In genomic region chrX:102978594-102978993, GRCh38 we compare ENCODE assay signal across 2 cellular contexts.
A peak's percentile ranks its signal among the peaks of the same experiment; 100 is the strongest.
TF ChIP-seq lines count a peak whose summit lies in the region.

No MANE protein-coding gene starts in this region.

TF ChIP-seq in GM23338, 12 proteins besides CTCF, POLR2A, EP300 and RAD21:
- no peak for TF ChIP-seq JUNB (IDR thresholded peaks at IDR 0.05; ENCODE audit: unreplicated experiment)
- TF ChIP-seq EZH2 (IDR thresholded peaks at IDR 0.05; ENCODE audit: low read depth, unreplicated experiment): no peak
- TF ChIP-seq STAT1 (IDR thresholded peaks at IDR 0.05; ENCODE audit: unreplicated experiment): no peak
- TF ChIP-seq, protein P1, sequence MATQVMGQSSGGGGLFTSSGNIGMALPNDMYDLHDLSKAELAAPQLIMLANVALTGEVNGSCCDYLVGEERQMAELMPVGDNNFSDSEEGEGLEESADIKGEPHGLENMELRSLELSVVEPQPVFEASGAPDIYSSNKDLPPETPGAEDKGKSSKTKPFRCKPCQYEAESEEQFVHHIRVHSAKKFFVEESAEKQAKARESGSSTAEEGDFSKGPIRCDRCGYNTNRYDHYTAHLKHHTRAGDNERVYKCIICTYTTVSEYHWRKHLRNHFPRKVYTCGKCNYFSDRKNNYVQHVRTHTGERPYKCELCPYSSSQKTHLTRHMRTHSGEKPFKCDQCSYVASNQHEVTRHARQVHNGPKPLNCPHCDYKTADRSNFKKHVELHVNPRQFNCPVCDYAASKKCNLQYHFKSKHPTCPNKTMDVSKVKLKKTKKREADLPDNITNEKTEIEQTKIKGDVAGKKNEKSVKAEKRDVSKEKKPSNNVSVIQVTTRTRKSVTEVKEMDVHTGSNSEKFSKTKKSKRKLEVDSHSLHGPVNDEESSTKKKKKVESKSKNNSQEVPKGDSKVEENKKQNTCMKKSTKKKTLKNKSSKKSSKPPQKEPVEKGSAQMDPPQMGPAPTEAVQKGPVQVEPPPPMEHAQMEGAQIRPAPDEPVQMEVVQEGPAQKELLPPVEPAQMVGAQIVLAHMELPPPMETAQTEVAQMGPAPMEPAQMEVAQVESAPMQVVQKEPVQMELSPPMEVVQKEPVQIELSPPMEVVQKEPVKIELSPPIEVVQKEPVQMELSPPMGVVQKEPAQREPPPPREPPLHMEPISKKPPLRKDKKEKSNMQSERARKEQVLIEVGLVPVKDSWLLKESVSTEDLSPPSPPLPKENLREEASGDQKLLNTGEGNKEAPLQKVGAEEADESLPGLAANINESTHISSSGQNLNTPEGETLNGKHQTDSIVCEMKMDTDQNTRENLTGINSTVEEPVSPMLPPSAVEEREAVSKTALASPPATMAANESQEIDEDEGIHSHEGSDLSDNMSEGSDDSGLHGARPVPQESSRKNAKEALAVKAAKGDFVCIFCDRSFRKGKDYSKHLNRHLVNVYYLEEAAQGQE (IDR thresholded peaks at IDR 0.05; ENCODE audit: unreplicated experiment): no peak
- TF ChIP-seq CREB1 (CRISPR knock-in tag; IDR thresholded peaks at IDR 0.05; ENCODE audit: low read depth): no peak
- no peak for TF ChIP-seq ETS1 (IDR thresholded peaks at IDR 0.05)
- no peak for TF ChIP-seq POLR2AphosphoS5 (IDR thresholded peaks at IDR 0.05; ENCODE audit: low read depth)
- no peak for TF ChIP-seq NANOG (IDR thresholded peaks at IDR 0.05; ENCODE audit: borderline replicate concordance)
- TF ChIP-seq ZNF331 (CRISPR knock-in tag; IDR thresholded peaks at IDR 0.05; ENCODE audit: low read depth): no peak
- no peak for TF ChIP-seq ZNF462 (CRISPR knock-in tag; IDR thresholded peaks at IDR 0.05)

TF ChIP-seq in K562, 482 proteins besides CTCF, POLR2A, EP300 and RAD21:
- TF ChIP-seq ZNF408 (CRISPR knock-in tag; IDR thresholded peaks at IDR 0.05; ENCODE audit: low read depth) (no peak), ZNF324 (CRISPR knock-in tag; IDR thresholded peaks at IDR 0.05) (no peak), ETV1 (tag; conservative IDR thresholded peaks at IDR 0.05; ENCODE audit: low read depth) (no peak), NUFIP1 (IDR thresholded peaks at IDR 0.05; ENCODE audit: partially characterized antibody) (no peak), TRIM28 (IDR thresholded peaks at IDR 0.05) (no peak), ELF2 (CRISPR knock-in tag; IDR thresholded peaks at IDR 0.05) (no peak), ZNF780A (CRISPR knock-in tag; IDR thresholded peaks at IDR 0.05) (no peak), BHLHE40 (IDR thresholded peaks at IDR 0.05; ENCODE audit: low read length) (no peak), ZNF263 (CRISPR knock-in tag; IDR thresholded peaks at IDR 0.05; ENCODE audit: borderline replicate concordance) (no peak), CREM (IDR thresholded peaks at IDR 0.05; ENCODE audit: low read depth) (peak; percentile 73), TBL1XR1 (IDR thresholded peaks at IDR 0.05; ENCODE audit: low read length in 2 of 2) (no peak), ATF3 (IDR thresholded peaks at IDR 0.05) (peak; percentile 30; the same call in 1 of the 2 replicates), ATF3 (CRISPR knock-in tag; conservative IDR thresholded peaks at IDR 0.05) (no peak), ZNF445 (CRISPR knock-in tag; IDR thresholded peaks at IDR 0.05; ENCODE audit: low read depth) (no peak), ZNF274 (IDR thresholded peaks at IDR 0.05; ENCODE audit: borderline replicate concordance, low read depth, low read length) (no peak)
